ENCODE assay signal across 18 cellular contexts in the genomic region with DNA sequence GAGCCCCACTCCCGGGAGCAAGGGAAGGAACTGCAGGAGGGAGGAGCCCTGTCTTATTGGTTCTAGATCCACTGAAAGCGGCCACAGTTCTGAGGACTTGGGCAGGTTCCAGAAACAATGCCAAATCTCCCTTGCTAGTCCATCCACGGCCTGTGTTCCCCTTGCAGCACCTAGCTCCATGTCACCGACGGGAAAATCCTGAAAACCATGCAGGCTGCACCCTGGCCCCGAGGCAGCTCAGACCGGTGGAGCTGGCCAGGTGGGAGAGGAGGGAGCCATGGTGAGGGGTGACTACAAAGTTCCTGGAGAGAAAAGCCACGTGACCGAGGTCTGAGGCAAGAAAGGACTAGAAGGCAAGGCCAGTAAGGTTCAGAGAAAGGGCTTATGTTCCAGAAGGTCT. TPM values are rescaled to one million over a fixed set of nuclear protein-coding genes. Genes with fewer than 3 reads are reported as not detected.
A peak's percentile ranks its signal among the peaks of the same experiment; 100 is the strongest.
DNase-seq lines count a peak whose midpoint lies in the region; ATAC-seq and TF ChIP-seq lines count a peak whose summit lies in the region.
"Had no signal": no experiment of that assay in that cellular context is flagged by ENCODE, and none has a peak within 500 bp of the region (broad histone marks: within the 10 kb centered on the region; RNA-seq: fewer than 3 reads in every experiment).

No MANE protein-coding gene starts in this region.

- no peak for DNase-seq in AG04450 (ENCODE audit: low read depth, low spot score)
- DNase-seq in RWPE1 (ENCODE audit: low spot score) = no peak
- peak; percentile 62 for DNase-seq in islet precursor cell
- DNase-seq in activated gamma-delta T cell treated with Interleukin-2 at 50 U/mL for 16 hours = no peak
- DNase-seq in activated CD4-positive, alpha-beta memory T cell treated with anti-CD3 and anti-CD28 coated beads, Interleukin-2, amount 10 ng/mL, durations not matched to agents 7 days and 5 days = no peak
- DNase-seq in NCI-H748 treated with DMSO at 0.1 percent for 48 hours (lab: John Stamatoyannopoulos, UW) = no peak
- DNase-seq: activated CD8-positive, alpha-beta memory T cell treated with anti-CD3 and anti-CD28 coated beads, Interleukin-2, amount 50 U/mL, for 4 hours; cerebellar nuclear complex; immature natural killer cell; NCI-H2081 treated with DMSO at 0.1 percent for 48 hours; uterus had no signal

- no peak overlapping the region for H3K27ac Mint-ChIP-seq in activated CD4-positive, alpha-beta memory T cell treated with anti-CD3 and anti-CD28 coated beads, Interleukin-2, amount 10 ng/mL, durations not matched to agents 7 days and 5 days
- H3K27ac Mint-ChIP-seq: activated naive CD8-positive, alpha-beta T cell; B cell; immature natural killer cell; neural progenitor cell; WTC11 had no signal

- H3K36me3 ChIP-seq in rectal smooth muscle tissue (ENCODE audit: control insufficient read depth, insufficient read depth, low read length) = peaks cover 4% of the 10 kb centered on the region
- H3K36me3 ChIP-seq: neural progenitor cell, uterus had no signal

- TF ChIP-seq CTCF in AG04450 (IDR thresholded peaks at IDR 0.05; ENCODE audit: low read depth, low read length) = no peak
- TF ChIP-seq CTCF in RWPE1 (conservative IDR thresholded peaks at IDR 0.05; ENCODE audit: low read depth) = no peak

- H3K4me1 ChIP-seq in rectal smooth muscle tissue (ENCODE audit: control insufficient read depth, insufficient read depth, low read length) = peaks cover 8% of the 10 kb centered on the region
- H3K4me1 ChIP-seq: neural progenitor cell, uterus had no signal

- no peak overlapping the region for H3K9ac ChIP-seq in rectal smooth muscle tissue (ENCODE audit: low read length)
- H3K9ac ChIP-seq: neural progenitor cell had no signal

- no peak overlapping the region for H3K4me3 ChIP-seq in AG04450 (ENCODE audit: low read depth, low read length)
- peak overlapping the region; percentile 33 for H3K4me3 ChIP-seq in rectal smooth muscle tissue (ENCODE audit: low read length)
- H3K4me3 ChIP-seq: neural progenitor cell, uterus had no signal

- POLR2A ChIA-PET in AG04450 (lab: Yijun Ruan, JAX) (no interaction called here), RWPE1 (lab: Yijun Ruan, JAX; ENCODE audit: low non-redundant PET) (no interaction called here)
- POLR2A ChIA-PET in activated CD4-positive, alpha-beta memory T cell treated with anti-CD3 and anti-CD28 coated beads, Interleukin-2, amount 10 ng/mL, durations not matched to agents 7 days and 5 days (lab: Charles Lee) = no interaction called here

- ATAC-seq in GM19467 (IDR thresholded peaks at IDR 0.05; ENCODE audit: unreplicated experiment) = no peak
- ATAC-seq: WTC11 had no signal

- CTCF ChIA-PET in AG04450 (lab: Charles Lee) (no interaction called here), RWPE1 (lab: Yijun Ruan, JAX) (no interaction called here)
- CTCF ChIA-PET in activated CD4-positive, alpha-beta memory T cell treated with anti-CD3 and anti-CD28 coated beads, Interleukin-2, amount 10 ng/mL, durations not matched to agents 7 days and 5 days (lab: Charles Lee) = no interaction called here

- H3K27ac ChIP-seq in AG04450 (ENCODE audit: low read depth, low read length) (peak overlapping the region; percentile 31), RWPE1 (peak overlapping the region; percentile 91), rectal smooth muscle tissue (ENCODE audit: low read depth, low read length) (peak overlapping the region; percentile 52)
- H3K27ac ChIP-seq: HL-60, neural progenitor cell had no signal

- no peaks in the 10 kb centered on the region for H3K9me3 Mint-ChIP-seq in activated CD4-positive, alpha-beta memory T cell treated with anti-CD3 and anti-CD28 coated beads, Interleukin-2, amount 10 ng/mL, durations not matched to agents 7 days and 5 days
- H3K9me3 Mint-ChIP-seq: immature natural killer cell had no signal

- H3K27me3 ChIP-seq in AG04450 (ENCODE audit: control insufficient read depth, insufficient read depth, low read length) (no peaks in the 10 kb centered on the region), rectal smooth muscle tissue (ENCODE audit: control insufficient read depth, insufficient read depth, low read length) (no peaks in the 10 kb centered on the region)
- H3K27me3 ChIP-seq: uterus had no signal

- H3K4me1 Mint-ChIP-seq in activated CD4-positive, alpha-beta memory T cell treated with anti-CD3 and anti-CD28 coated beads, Interleukin-2, amount 10 ng/mL, durations not matched to agents 7 days and 5 days = peaks cover 11% of the 10 kb centered on the region

- no peak overlapping the region for H3K4me3 Mint-ChIP-seq in activated CD4-positive, alpha-beta memory T cell treated with anti-CD3 and anti-CD28 coated beads, Interleukin-2, amount 10 ng/mL, durations not matched to agents 7 days and 5 days
- H3K4me3 Mint-ChIP-seq: activated naive CD8-positive, alpha-beta T cell; B cell; immature natural killer cell; neural progenitor cell; WTC11 had no signal

- peaks cover 30% of the 10 kb centered on the region for H3K27me3 Mint-ChIP-seq in activated CD4-positive, alpha-beta memory T cell treated with anti-CD3 and anti-CD28 coated beads, Interleukin-2, amount 10 ng/mL, durations not matched to agents 7 days and 5 days

- H3K9me3 ChIP-seq in AG04450 (ENCODE audit: control insufficient read depth, insufficient read depth, low read length) = peaks cover 12% of the 10 kb centered on the region
- H3K9me3 ChIP-seq: uterus had no signal

- no peaks in the 10 kb centered on the region for H3K36me3 Mint-ChIP-seq in activated CD4-positive, alpha-beta memory T cell treated with anti-CD3 and anti-CD28 coated beads, Interleukin-2, amount 10 ng/mL, durations not matched to agents 7 days and 5 days (ENCODE audit: low read depth)
- H3K36me3 Mint-ChIP-seq: activated naive CD8-positive, alpha-beta T cell; immature natural killer cell; neural progenitor cell; WTC11 had no signal

RNA-seq across cellular contexts. Expression of a gene that starts 5.5 kb away (rescaled TPM):
- 49.1 and 51.5 TPM in 2 replicates for polyA plus RNA-seq in AG04450 (2011; rRNA removed)
- 67.4 and 85.4 TPM in 2 replicates for polyA minus RNA-seq in AG04450 (2011; rRNA and poly(A)+ RNA removed)
- 1 to 10 TPM; 1.5 to 1.7 TPM for total RNA-seq in activated CD4-positive, alpha-beta memory T cell treated with anti-CD3 and anti-CD28 coated beads, Interleukin-2, amount 10 ng/mL, durations not matched to agents 7 days and 5 days

Comparison
In these comparisons a context has a peak if more than half of its experiments do, and no peak if none do; other contexts are left out.
1. H3K27ac ChIP-seq: peak in every context shown above with its lines; median percentile 91 in RWPE1; 52 in rectal smooth muscle tissue; 31 in AG04450.